In the genomic region with DNA sequence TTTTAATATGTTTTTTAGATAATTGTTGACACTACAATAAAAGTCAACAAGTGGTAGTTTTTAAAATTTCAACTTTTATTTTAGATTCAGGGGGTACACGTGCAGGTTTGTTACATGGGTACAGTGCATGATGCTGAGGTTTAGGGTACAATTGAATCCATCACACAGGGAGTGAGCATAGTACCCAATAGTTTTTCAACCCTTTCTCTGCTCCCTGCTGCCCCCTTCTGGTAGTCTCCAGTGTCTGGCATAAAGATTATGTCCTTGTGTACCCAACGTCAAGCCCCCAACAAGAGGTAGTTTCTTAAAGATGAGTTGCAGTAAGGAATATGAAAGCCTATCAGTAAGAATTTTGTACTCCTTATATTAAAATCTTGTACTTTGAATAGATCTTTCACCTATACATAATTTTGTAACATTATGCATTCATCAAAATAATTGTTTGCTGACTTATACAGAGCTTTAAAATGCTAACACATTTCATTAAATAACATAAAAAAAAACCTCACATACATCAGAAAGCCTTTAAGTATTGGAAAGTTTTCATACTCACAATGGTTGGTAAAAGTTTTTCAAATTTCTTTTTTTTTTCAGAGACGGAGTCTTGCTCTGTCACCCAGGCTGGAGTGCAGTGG, we compare ENCODE assay signal across 8 cellular contexts. TPM values are rescaled to one million over a fixed set of nuclear protein-coding genes. Genes with fewer than 3 reads are reported as not detected.
DNase-seq lines count a peak whose midpoint lies in the region; ATAC-seq and TF ChIP-seq lines count a peak whose summit lies in the region.

No MANE protein-coding gene starts in this region.

- H3K36me3 ChIP-seq in adrenal gland (replicated peaks in 1 of 2) (no peaks in the 10 kb centered on the region), MG63 (no peaks in the 10 kb centered on the region)

- H3K27me3 Mint-ChIP-seq in T-cell, result no peaks in the 10 kb centered on the region

- POLR2A ChIA-PET in T-cell (lab: Charles Lee), result no interaction called here

- no peak overlapping the region for H3K27ac ChIP-seq in adrenal gland

- H3K9me3 ChIP-seq in adrenal gland (replicated peaks in 1 of 3), result no peaks in the 10 kb centered on the region
- H3K9me3 ChIP-seq in MG63, result no peaks in the 10 kb centered on the region

- peaks cover 2 to 7% (median 7%) of the 10 kb centered on the region in 3 donors for H3K4me1 Mint-ChIP-seq in T-cell

- WGBS in adrenal gland, 4 donors, result 30 to 38% (median 35%) methylated on average over 3 of the region's 3 CpGs

- H3K27ac Mint-ChIP-seq in T-cell, result no peak overlapping the region

- no peaks in the 10 kb centered on the region for H3K27me3 ChIP-seq in adrenal gland
- H3K27me3 ChIP-seq in MG63, result no peaks in the 10 kb centered on the region; the same call in 1 of the 2 replicates

- TF ChIP-seq CTCF in adrenal gland (IDR thresholded peaks at IDR 0.05), result peak; percentile 49 to 81 (median 54)

- no peak overlapping the region for H3K4me3 Mint-ChIP-seq in T-cell

- CTCF ChIA-PET in T-cell (lab: Charles Lee), result interaction anchor here (0.5 to 3.1 kb wide), 12 partner anchors 8 to 1071 kb away, joined by 3 to 21 read pairs (median 4); partner anchors contain the start of genes BRMS1L (in 1 of the 2) and NFKBIA (in 1 of the 2)

- ATAC-seq in GM21526 (IDR thresholded peaks at IDR 0.05; ENCODE audit: low FRiP score, unreplicated experiment), result peak; percentile 63
- peak; percentile 83 to 89 (median 86) for ATAC-seq in T-cell (replicated peaks in 1 of 4)

- H3K36me3 Mint-ChIP-seq in T-cell, result no peaks in the 10 kb centered on the region

- H3K4me1 ChIP-seq in adrenal gland (replicated peaks in 1 of 2), result no peaks in the 10 kb centered on the region

- intact Hi-C loops in adrenal gland (cut with DNase I), result no loop called here

- no peak for TF ChIP-seq POLR2A in adrenal gland (IDR thresholded peaks at IDR 0.05)

- DNase-seq in DMS53 (lab: John Stamatoyannopoulos, UW) (peak; percentile 70), NAMALWA (ENCODE audit: low spot score) (peak; percentile 74), T-cell (peak; percentile 34 to 85 (median 70)), adrenal gland (peak; percentile 51 to 81 (median 70)), iris pigment epithelial cell (ENCODE audit: low read depth) (peak; percentile 41), MG63 (no peak)
- peak; percentile 65 to 75 for DNase-seq in stimulated activated CD4-positive, alpha-beta T cell treated with anti-CD3 and anti-CD28 coated beads, Interleukin-4, amount 100 ng/mL, for 4 hours

- no peaks in the 10 kb centered on the region for H3K9me3 Mint-ChIP-seq in T-cell

- H3K4me3 ChIP-seq in adrenal gland (no peak overlapping the region), MG63 (no peak overlapping the region)

RNA-seq across cellular contexts. Expression of gene RALGAPA1, which starts 5.4 kb away (rescaled TPM):
- 10 to 100 TPM; 65.1 to 88.9 (median 82.9) TPM for total RNA-seq in T-cell
- 100 to 1,000 TPM in 1 of 8 donors, 10 to 100 TPM in 7; 40.2 to 116 (median 74.2) TPM for total RNA-seq in adrenal gland
- polyA plus RNA-seq in adrenal gland, result 10 to 100 TPM; 31.7 to 49.1 (median 47.0) TPM
- total RNA-seq in MG63 (2014; rRNA removed; shearing (Covaris generic); ENCODE audit: low replicate concordance), result 5.9 and 9.8 TPM in 2 replicates

RNA-seq across cellular contexts. Expression of gene BRMS1L, which starts 11.7 kb away (rescaled TPM):
- total RNA-seq in T-cell (1 to 10 TPM; 3.9 to 7.7 (median 5.4) TPM), adrenal gland (10 to 100 TPM in 5 of 8 donors, 1 to 10 TPM in 3; 5.2 to 27.6 (median 11.7) TPM)
- 10 to 100 TPM in 1 of 3 donors, 1 to 10 TPM in 2; 4.3 to 23.2 (median 6.4) TPM for polyA plus RNA-seq in adrenal gland
- 1.4 and 2.2 TPM in 2 replicates for total RNA-seq in MG63 (2014; rRNA removed; shearing (Covaris generic); ENCODE audit: low replicate concordance)
